25 cellular contexts compared by ENCODE assay signal in the genomic region with DNA sequence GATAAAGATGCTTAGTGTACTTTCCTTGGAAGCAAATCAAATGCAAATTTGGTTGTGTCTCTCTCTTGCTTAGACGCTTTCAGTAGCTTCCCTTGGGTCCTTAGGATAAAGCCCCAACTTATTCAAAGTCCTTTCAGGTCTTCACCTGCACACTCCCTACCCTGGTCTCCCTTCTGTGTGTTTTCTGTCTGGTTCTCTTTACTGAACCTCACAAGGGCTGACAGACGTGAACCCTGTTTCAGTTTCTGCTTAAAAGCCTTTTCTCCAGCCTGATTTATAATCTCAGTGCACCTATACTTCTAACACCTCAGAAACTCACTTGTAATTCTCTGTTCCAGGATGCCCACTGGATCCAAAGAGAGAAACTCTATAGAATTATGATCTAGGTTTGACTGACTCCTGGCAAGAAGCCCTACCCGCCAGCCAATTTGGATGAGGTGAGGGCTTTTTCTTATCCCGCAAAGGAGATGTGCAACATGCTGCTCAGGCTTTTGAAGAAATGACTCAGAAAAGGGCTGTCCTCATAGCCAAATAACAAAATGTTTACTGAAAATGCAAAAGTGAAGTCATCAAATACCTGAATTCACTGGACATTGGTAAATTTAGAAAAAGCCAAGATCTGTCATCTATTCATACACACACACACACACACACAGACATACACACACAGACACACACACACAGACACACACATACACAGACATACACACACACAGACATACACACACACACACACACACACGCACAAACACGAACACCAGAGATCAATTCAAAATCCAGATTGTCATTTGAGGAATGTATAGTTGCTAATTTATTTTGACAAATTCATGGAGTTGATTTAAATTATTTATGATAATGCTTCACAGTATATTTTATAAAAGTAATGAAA.
"Had no signal": no experiment of that assay in that cellular context is flagged by ENCODE, and none has a peak within 500 bp of the region (broad histone marks: within the 10 kb centered on the region; RNA-seq: fewer than 3 reads in every experiment).

No MANE protein-coding gene starts in this region.

- H3K9ac ChIP-seq: neural progenitor cell had no signal

- H3K4me3 ChIP-seq: colonic mucosa, gastroesophageal sphincter, left ventricle myocardium inferior, lower lobe of right lung, neural progenitor cell, pancreas, stomach, thoracic aorta, transverse colon had no signal

- H3K9me3 Mint-ChIP-seq: immature natural killer cell, memory B cell, mesothelial cell of epicardium, natural killer cell had no signal

- H3K4me1 Mint-ChIP-seq: memory B cell, mesothelial cell of epicardium, neural progenitor cell had no signal

- ATAC-seq: gastroesophageal sphincter, left cardiac atrium, lower lobe of right lung, natural killer cell, pancreas, right cardiac atrium had no signal

- H3K4me2 ChIP-seq: neural progenitor cell had no signal

- H3K27ac Mint-ChIP-seq: immature natural killer cell, memory B cell, mesothelial cell of epicardium, natural killer cell, neural progenitor cell, progenitor cell of endocrine pancreas had no signal

- DNase-seq: colonic mucosa; dermis blood vessel endothelial cell; glutamatergic neuron; immature natural killer cell; kidney; left cardiac atrium; left ventricle myocardium inferior; lower lobe of right lung; natural killer cell; occipital lobe; pancreas; right cardiac atrium; stimulated activated CD4-positive, alpha-beta T cell treated with anti-CD3 and anti-CD28 coated beads, Interleukin-12 subunit alpha, Interleukin-12 subunit beta, amount 100 ng/mL, for 4 hours; stimulated activated naive CD4-positive, alpha-beta T cell; stomach; substantia nigra; transverse colon had no signal

- H3K27me3 ChIP-seq: colonic mucosa, neural progenitor cell, pancreas, stomach, transverse colon had no signal

- H3K27me3 Mint-ChIP-seq: progenitor cell of endocrine pancreas had no signal

- FAIRE-seq: endothelial cell of umbilical vein, kidney, pancreas, small intestine had no signal

- H3K9me3 ChIP-seq: colonic mucosa, gastroesophageal sphincter, left ventricle myocardium inferior, lower lobe of right lung, pancreas, stomach, thoracic aorta, transverse colon had no signal

- H2AFZ ChIP-seq: neural progenitor cell had no signal

- H3K27ac ChIP-seq: colonic mucosa, gastroesophageal sphincter, left ventricle myocardium inferior, lower lobe of right lung, neural progenitor cell, pancreas, stomach, thoracic aorta, transverse colon had no signal

- H3K36me3 ChIP-seq: colonic mucosa, gastroesophageal sphincter, left ventricle myocardium inferior, lower lobe of right lung, neural progenitor cell, pancreas, stomach, thoracic aorta, transverse colon had no signal

- H3K36me3 Mint-ChIP-seq: memory B cell, mesothelial cell of epicardium, natural killer cell, neural progenitor cell had no signal

- H3K4me1 ChIP-seq: colonic mucosa, gastroesophageal sphincter, left ventricle myocardium inferior, lower lobe of right lung, pancreas, stomach, transverse colon had no signal

- H3K4me3 Mint-ChIP-seq: immature natural killer cell, memory B cell, mesothelial cell of epicardium, natural killer cell, neural progenitor cell had no signal
